In genomic region chr6:163532526-163533078, GRCh38 we compare ENCODE assay signal across 1 cellular context.
TF ChIP-seq lines count a peak whose summit lies in the region.

No MANE protein-coding gene starts in this region.

TF ChIP-seq in A549, 52 proteins besides CTCF, POLR2A, EP300 and RAD21 (continued from another document):
- TF ChIP-seq CHD4 (IDR thresholded peaks at IDR 0.05; ENCODE audit: borderline replicate concordance), result no peak
- TF ChIP-seq TFCP2L1 (CRISPR knock-in tag; IDR thresholded peaks at IDR 0.05), result no peak
- no peak for TF ChIP-seq FOSB (CRISPR knock-in tag; IDR thresholded peaks at IDR 0.05)
- no peak for TF ChIP-seq POLR2AphosphoS2 (conservative IDR thresholded peaks at IDR 0.05; ENCODE audit: low read length)
- TF ChIP-seq REST (IDR thresholded peaks at IDR 0.05), result no peak
- TF ChIP-seq MAX (IDR thresholded peaks at IDR 0.05), result no peak
TF ChIP-seq in A549: peak in this region for 0.
